Comparison of ENCODE assay signal across 17 cellular contexts in genomic region chr18:55233850-55234249, GRCh38.
DNase-seq lines count a peak whose midpoint lies in the region; ATAC-seq and TF ChIP-seq lines count a peak whose summit lies in the region.
"Had no signal": no experiment of that assay in that cellular context is flagged by ENCODE, and none has a peak within 500 bp of the region (broad histone marks: within the 10 kb centered on the region; RNA-seq: fewer than 3 reads in every experiment).

No MANE protein-coding gene starts in this region.

- TF ChIP-seq CTCF in heart left ventricle (IDR thresholded peaks at IDR 0.05) (no peak), foreskin fibroblast (IDR thresholded peaks at IDR 0.05; ENCODE audit: low read depth, low read length) (no peak)

- no peaks in the 10 kb centered on the region for H3K27me3 ChIP-seq in heart left ventricle
- H3K27me3 ChIP-seq: ascending aorta, colonic mucosa, Peyer's patch, upper lobe of left lung had no signal

- H3K4me1 ChIP-seq in heart left ventricle: peaks cover 0 to 49% (median 32%) of the 10 kb centered on the region in 12 donors
- H3K4me1 ChIP-seq: colonic mucosa, Peyer's patch had no signal

- peak overlapping the region in 10 of 12 donors; percentile 47 to 77 (median 64) for H3K27ac ChIP-seq in heart left ventricle
- H3K27ac ChIP-seq in temporal lobe (ENCODE audit: low read depth, low read length): peak overlapping the region; percentile 77
- H3K27ac ChIP-seq: colonic mucosa had no signal

- H3K4me3 ChIP-seq in heart left ventricle (no peak overlapping the region), foreskin fibroblast (ENCODE audit: low read depth in 1 of 2, low read length in 2 of 2) (no peak overlapping the region)
- H3K4me3 ChIP-seq: ascending aorta, colonic mucosa, Peyer's patch, upper lobe of left lung had no signal

- no peak for TF ChIP-seq POLR2A in heart left ventricle (IDR thresholded peaks at IDR 0.05)

- intact Hi-C loops in heart left ventricle (cut with DNase I): loop anchor here (2.0 to 10.0 kb wide), 22 partner anchors 137 to 1343 kb away; partner anchors contain the start of gene TCF4 (in 3 of the 10)
- intact Hi-C loops in Right ventricle myocardium superior (cut with DNase I): loop anchor here (5.0 to 10.0 kb wide), 4 partner anchors 181 to 1341 kb away; no protein-coding TSS in a partner anchor
- intact Hi-C loops in head of caudate nucleus (cut with DNase I): loop anchor here (10.0 kb wide), 2 partner anchors 351 to 1341 kb away; partner anchors contain the start of gene TCF4

- DNase-seq in heart left ventricle (no peak), Right ventricle myocardium superior (no peak), RPMI7951 (ENCODE audit: low read depth) (peak; percentile 70), foreskin fibroblast (peak; percentile 59 to 64), head of caudate nucleus (no peak), NCI-H446 (lab: John Stamatoyannopoulos, UW) (no peak)
- DNase-seq: 8988T; activated CD4-positive, alpha-beta T cell treated with anti-CD3 and anti-CD28 coated beads, Interleukin-2, amount 50 U/mL, for 1 hour; CD4-positive, CD25-positive, alpha-beta regulatory T cell; NCI-H187 treated with DMSO at 0.1 percent for 48 hours; retina had no signal

- 57 to 73% (median 59%) methylated on average over 5 of the region's 5 CpGs for WGBS in heart left ventricle, 4 donors

- H3K9me3 ChIP-seq in heart left ventricle: no peaks in the 10 kb centered on the region
- H3K9me3 ChIP-seq: ascending aorta, colonic mucosa, Peyer's patch, upper lobe of left lung had no signal

- peak in 3 of 4 donors; percentile 35 to 63 (median 51) for ATAC-seq in heart left ventricle
- no peak for ATAC-seq in Right ventricle myocardium superior (ENCODE audit: poor library complexity)
- no peak for ATAC-seq in GM21576 (IDR thresholded peaks at IDR 0.05; ENCODE audit: unreplicated experiment)

- H3K36me3 ChIP-seq in heart left ventricle: peaks cover 0 to 69% (median 52%) of the 10 kb centered on the region in 9 donors
- H3K36me3 ChIP-seq: colonic mucosa had no signal

Comparison
In these comparisons a context has a peak if more than half of its experiments do, and no peak if none do; other contexts are left out.
1. ATAC-seq: peak in heart left ventricle (3 of 4); none in Right ventricle myocardium superior (single experiment) and GM21576 (single experiment).
2. DNase-seq: peak in RPMI7951 (single experiment) and foreskin fibroblast (2 of 2); none in heart left ventricle (0 of 5), Right ventricle myocardium superior (single experiment), head of caudate nucleus (0 of 42) and NCI-H446 (0 of 2).